In genomic region chr7:131836733-131837132, GRCh38 we compare ENCODE assay signal across 1 cellular context.
TF ChIP-seq lines count a peak whose summit lies in the region.

No MANE protein-coding gene starts in this region.

TF ChIP-seq in GM23338, 12 proteins besides CTCF, POLR2A, EP300 and RAD21 (continued from another document):
- TF ChIP-seq ZNF462 (CRISPR knock-in tag; IDR thresholded peaks at IDR 0.05) (no peak), NANOG (IDR thresholded peaks at IDR 0.05; ENCODE audit: borderline replicate concordance) (no peak)
